8 cellular contexts compared by ENCODE assay signal in the genomic region with DNA sequence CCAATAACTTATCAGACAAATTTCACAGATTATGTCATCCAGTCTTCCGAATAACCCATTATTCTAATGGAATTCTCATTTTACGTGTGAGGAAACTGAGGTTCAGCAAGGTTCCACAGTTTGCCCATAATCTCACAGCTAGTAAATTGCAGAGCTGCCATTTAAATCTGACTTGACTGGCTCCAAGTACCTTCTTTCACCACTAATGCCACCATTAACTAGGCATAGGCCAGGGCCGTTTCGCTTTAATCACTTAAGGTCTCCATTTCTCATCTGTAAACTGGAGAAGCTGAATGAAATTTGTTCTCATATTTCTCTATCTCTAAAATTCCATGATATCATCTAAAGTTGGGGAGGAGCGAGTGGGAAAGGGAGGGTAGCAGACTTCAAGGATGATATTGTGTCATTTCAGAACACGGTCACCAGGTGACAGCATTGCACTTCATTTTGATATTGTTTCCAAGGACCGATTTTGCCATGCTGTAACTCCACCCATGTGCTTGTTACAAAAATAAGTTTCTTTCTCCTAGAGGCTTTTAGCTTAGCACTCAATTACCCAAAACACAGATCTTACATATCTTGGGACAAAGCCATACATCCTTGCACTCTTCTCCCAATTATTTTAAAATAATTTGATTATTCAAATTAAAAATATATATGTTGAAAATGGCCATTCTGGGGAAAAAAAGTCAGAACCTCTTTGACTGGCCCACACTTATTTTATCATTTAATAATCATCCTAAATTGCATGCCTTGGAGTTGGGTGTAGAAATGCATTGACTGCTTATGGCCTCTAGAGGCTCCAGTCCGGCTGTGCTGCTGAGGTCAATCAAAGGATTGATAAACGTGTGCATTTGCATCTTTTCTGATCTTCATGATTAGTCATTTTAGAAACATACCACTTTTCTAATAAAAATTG.
DNase-seq lines count a peak whose midpoint lies in the region; ATAC-seq and TF ChIP-seq lines count a peak whose summit lies in the region.

No MANE protein-coding gene starts in this region.

- H3K4me3 ChIP-seq in astrocyte of the cerebellum (ENCODE audit: low read depth, low read length) (no peak overlapping the region), kidney epithelial cell (ENCODE audit: low read depth, low read length) (no peak overlapping the region)

- POLR2A ChIA-PET in activated CD4-positive, alpha-beta memory T cell treated with anti-CD3 and anti-CD28 coated beads, Interleukin-2, amount 10 ng/mL, durations not matched to agents 7 days and 5 days (lab: Charles Lee), result no interaction called here

- no peak overlapping the region for H3K4me3 Mint-ChIP-seq in CD14-positive monocyte
- no peak overlapping the region for H3K4me3 Mint-ChIP-seq in activated CD4-positive, alpha-beta memory T cell treated with anti-CD3 and anti-CD28 coated beads, Interleukin-2, amount 10 ng/mL, durations not matched to agents 7 days and 5 days

- H3K27ac Mint-ChIP-seq in CD14-positive monocyte, result no peak overlapping the region
- H3K27ac Mint-ChIP-seq in activated CD4-positive, alpha-beta memory T cell treated with anti-CD3 and anti-CD28 coated beads, Interleukin-2, amount 10 ng/mL, durations not matched to agents 7 days and 5 days, result no peak overlapping the region

- no peaks in the 10 kb centered on the region for H3K4me1 Mint-ChIP-seq in CD14-positive monocyte
- H3K4me1 Mint-ChIP-seq in activated CD4-positive, alpha-beta memory T cell treated with anti-CD3 and anti-CD28 coated beads, Interleukin-2, amount 10 ng/mL, durations not matched to agents 7 days and 5 days, result no peaks in the 10 kb centered on the region

- intact Hi-C loops in CD14-positive monocyte (cut with micrococcal nuclease), result no loop called here

- no peaks in the 10 kb centered on the region for H3K36me3 Mint-ChIP-seq in CD14-positive monocyte
- no peaks in the 10 kb centered on the region for H3K36me3 Mint-ChIP-seq in activated CD4-positive, alpha-beta memory T cell treated with anti-CD3 and anti-CD28 coated beads, Interleukin-2, amount 10 ng/mL, durations not matched to agents 7 days and 5 days (ENCODE audit: low read depth)

- H3K27me3 Mint-ChIP-seq in CD14-positive monocyte (ENCODE audit: low read depth in 3 of 3), result peaks cover 1 to 3% (median 2%) of the 10 kb centered on the region in 3 donors
- H3K27me3 Mint-ChIP-seq in activated CD4-positive, alpha-beta memory T cell treated with anti-CD3 and anti-CD28 coated beads, Interleukin-2, amount 10 ng/mL, durations not matched to agents 7 days and 5 days, result no peaks in the 10 kb centered on the region

- in situ Hi-C loops in astrocyte of the cerebellum (cut with HindIII; ENCODE audit: low sequenced_read_pairs), result no loop called here

- H3K9me3 Mint-ChIP-seq in CD14-positive monocyte, result no peaks in the 10 kb centered on the region
- H3K9me3 Mint-ChIP-seq in activated CD4-positive, alpha-beta memory T cell treated with anti-CD3 and anti-CD28 coated beads, Interleukin-2, amount 10 ng/mL, durations not matched to agents 7 days and 5 days, result no peaks in the 10 kb centered on the region

- DNase-seq in CD14-positive monocyte (ENCODE audit: low spot score) (no peak), NCI-H69 (lab: John Stamatoyannopoulos, UW) (peak; percentile 86), astrocyte of the cerebellum (ENCODE audit: low read depth) (no peak), kidney epithelial cell (ENCODE audit: low read depth) (no peak)
- no peak for DNase-seq in activated CD4-positive, alpha-beta memory T cell treated with anti-CD3 and anti-CD28 coated beads, Interleukin-2, amount 10 ng/mL, durations not matched to agents 7 days and 5 days

- no peaks in the 10 kb centered on the region for H3K36me3 ChIP-seq in kidney epithelial cell (ENCODE audit: control insufficient read depth, insufficient read depth, low read length)

- ATAC-seq in GM18502 (IDR thresholded peaks at IDR 0.05; ENCODE audit: poor library complexity, unreplicated experiment) (peak; percentile 85), HG03175 (IDR thresholded peaks at IDR 0.05; ENCODE audit: unreplicated experiment) (peak; percentile 49), HG03108 (IDR thresholded peaks at IDR 0.05; ENCODE audit: unreplicated experiment) (no peak)

- CTCF ChIA-PET in activated CD4-positive, alpha-beta memory T cell treated with anti-CD3 and anti-CD28 coated beads, Interleukin-2, amount 10 ng/mL, durations not matched to agents 7 days and 5 days (lab: Charles Lee), result interaction anchor here (1.8 kb wide), 1 partner anchor 15 kb away, joined by 9 read pairs; no protein-coding TSS in a partner anchor

- H3K27me3 ChIP-seq in kidney epithelial cell (ENCODE audit: control insufficient read depth, insufficient read depth, low read length), result no peaks in the 10 kb centered on the region

- TF ChIP-seq CTCF in CD14-positive monocyte (IDR thresholded peaks at IDR 0.05), result peak; percentile 44
- TF ChIP-seq CTCF in astrocyte of the cerebellum (IDR thresholded peaks at IDR 0.05; ENCODE audit: low read depth, low read length, missing control alignments), result peak; percentile 32
- peak; percentile 41 for TF ChIP-seq CTCF in kidney epithelial cell (IDR thresholded peaks at IDR 0.05; ENCODE audit: insufficient read depth, low read length, poor library complexity, severe bottlenecking)
